In the genomic region with DNA sequence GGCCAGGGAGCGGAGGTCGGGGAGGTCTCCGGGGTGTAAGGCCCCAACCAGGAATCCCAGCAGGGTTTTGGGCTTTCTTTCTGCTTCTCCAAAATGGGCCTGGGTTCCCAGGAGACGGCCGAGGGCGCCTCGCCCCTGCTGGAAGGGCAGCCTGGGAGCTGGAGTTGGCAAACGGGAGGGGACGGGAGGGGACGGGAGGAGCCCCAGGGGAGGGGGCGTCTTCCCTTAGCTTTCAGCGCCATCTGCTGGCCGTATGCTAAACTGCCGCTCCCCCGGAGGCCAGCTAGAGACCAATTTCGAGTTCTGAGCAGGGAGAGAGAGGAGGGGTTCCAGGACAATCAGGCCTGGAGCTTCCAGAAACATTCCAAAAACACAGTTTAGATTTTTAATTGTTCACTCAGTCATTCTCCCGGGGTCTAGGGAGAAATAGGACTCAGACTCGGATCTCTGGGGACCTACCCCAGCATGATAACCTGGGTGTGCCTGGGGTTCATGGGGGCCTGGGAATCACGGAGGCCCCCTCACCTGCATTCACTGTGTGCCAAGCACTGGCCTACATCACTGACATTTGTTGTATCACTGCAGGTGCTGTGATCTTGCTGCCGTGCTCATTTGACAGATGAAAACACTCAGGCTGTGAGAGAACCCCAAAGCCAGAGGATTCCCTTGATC, we compare ENCODE assay signal across 8 cellular contexts. TPM values are rescaled to one million over a fixed set of nuclear protein-coding genes. Genes with fewer than 3 reads are reported as not detected.
DNase-seq lines count a peak whose midpoint lies in the region; ATAC-seq, FAIRE-seq and TF ChIP-seq lines count a peak whose summit lies in the region.

No MANE protein-coding gene starts in this region.

- TF ChIP-seq RAD21 in liver (IDR thresholded peaks at IDR 0.05), result peak; percentile 87 to 93

- H3K4me1 ChIP-seq in liver (ENCODE audit: control insufficient read depth in 4 of 4, insufficient read depth in 4 of 4, low read length in 3 of 4), result peaks cover 0 to 7% (median 0%) of the 10 kb centered on the region in 4 donors

- peak; percentile 48 for FAIRE-seq in H54 (lab: Jason Lieb, UNC)

- H3K27me3 ChIP-seq in liver (ENCODE audit: control insufficient read depth in 4 of 4, insufficient read depth in 4 of 4, low read length in 3 of 4), result peaks cover 0 to 3% (median under 1%) of the 10 kb centered on the region in 4 donors

- no peak overlapping the region; the same call in 1 of the 2 replicates for H3K4me3 ChIP-seq in AG09309 (ENCODE audit: control insufficient read depth, low read depth, low read length)
- H3K4me3 ChIP-seq in liver (ENCODE audit: low read depth in 1 of 3, low read length in 3 of 3), result no peak overlapping the region

- TF ChIP-seq POLR2A in H54 (IDR thresholded peaks at IDR 0.05; ENCODE audit: low read depth, low read length), result no peak

- H3K36me3 ChIP-seq in liver (ENCODE audit: control insufficient read depth in 4 of 4, insufficient read depth in 3 of 4, low read depth in 1 of 4, low read length in 3 of 4), result no peaks in the 10 kb centered on the region

- H3K9ac ChIP-seq in liver (ENCODE audit: low read depth in 1 of 2, low read length in 2 of 2), result no peak overlapping the region

- TF ChIP-seq CTCF in AG09309 (IDR thresholded peaks at IDR 0.05; ENCODE audit: control insufficient read depth, insufficient read depth, low read depth, low read length, missing control alignments) (peak; percentile 93), liver (IDR thresholded peaks at IDR 0.05; ENCODE audit: low read depth, low read length, missing input control) (peak; percentile 97)

- no peaks in the 10 kb centered on the region for H3K9me3 ChIP-seq in liver (ENCODE audit: control insufficient read depth in 4 of 4, low read length in 3 of 4)

- DNase-seq in AG09309 (ENCODE audit: low read depth) (no peak), H54 (ENCODE audit: insufficient read length, low spot score) (peak; percentile 93), NCI-H510A (lab: John Stamatoyannopoulos, UW) (peak; percentile 41), cerebellum (ENCODE audit: low spot score) (peak; percentile 77)
- DNase-seq in activated CD4-positive, alpha-beta T cell treated with anti-CD3 and anti-CD28 coated beads for 4 hours, result peak; percentile 75 to 85
- DNase-seq in stimulated activated CD4-positive, alpha-beta T cell treated with anti-CD3 and anti-CD28 coated beads, Interleukin-4, amount 100 ng/mL, for 48 hours (ENCODE audit: low read depth in 2 of 2), result peak; percentile 78 to 88

- ATAC-seq in GM18873 (IDR thresholded peaks at IDR 0.05; ENCODE audit: low FRiP score, unreplicated experiment), result no peak

- 16% methylated on average over 20 of the region's 20 CpGs for WGBS in liver

- H3K27ac ChIP-seq in liver (ENCODE audit: low read depth in 1 of 2, low read length in 2 of 2), result no peak overlapping the region

TF ChIP-seq in liver, 16 proteins besides CTCF, POLR2A, EP300 and RAD21:
- no peak for TF ChIP-seq HNF4G (IDR thresholded peaks at IDR 0.05)
- TF ChIP-seq SP1 (IDR thresholded peaks at IDR 0.05), result no peak
- no peak for TF ChIP-seq GABPA (IDR thresholded peaks at IDR 0.05 in 1 of 2, conservative IDR thresholded peaks at IDR 0.05 in 1 of 2)
- no peak for TF ChIP-seq FOXA2 (IDR thresholded peaks at IDR 0.05)

RNA-seq across cellular contexts. Expression of gene ZBTB43, which starts 23.0 kb away (rescaled TPM):
- total RNA-seq in cerebellum (15.1 TPM), liver (1 to 10 TPM; 6.3 to 7.1 TPM)
- 1 to 10 TPM; 2.6 to 3.6 TPM for polyA plus RNA-seq in liver
